9 cellular contexts compared by ENCODE assay signal in genomic region chr17:82095777-82096708, GRCh38. TPM values are rescaled to one million over a fixed set of nuclear protein-coding genes. Genes with fewer than 3 reads are reported as not detected.
A peak's percentile ranks its signal among the peaks of the same experiment; 100 is the strongest.
DNase-seq lines count a peak whose midpoint lies in the region; ATAC-seq and TF ChIP-seq lines count a peak whose summit lies in the region.
"Had no signal": no experiment of that assay in that cellular context is flagged by ENCODE, and none has a peak within 500 bp of the region (broad histone marks: within the 10 kb centered on the region; RNA-seq: fewer than 3 reads in every experiment).

No MANE protein-coding gene starts in this region.

- no peaks in the 10 kb centered on the region for H3K9me3 ChIP-seq in gastroesophageal sphincter

- no peaks in the 10 kb centered on the region for H3K27me3 ChIP-seq in gastroesophageal sphincter

- H3K4me3 ChIP-seq in GM12865 (ENCODE audit: low read depth, low read length) (peak overlapping the region; percentile 94), gastroesophageal sphincter (peak overlapping the region in 1 of 2 donors; percentile 95)

- peaks cover 0 to 52% of the 10 kb centered on the region in 2 donors for H3K36me3 ChIP-seq in gastroesophageal sphincter

- no peak overlapping the region for H3K27ac Mint-ChIP-seq in progenitor cell of endocrine pancreas

- 93% methylated on average over 2 of the region's 35 CpGs; no CpG with 5 or more reads in 1 of the 2 donors for WGBS in gastroesophageal sphincter (ENCODE audit: low coverage in 1 of 2), 2 donors

- POLR2A ChIA-PET in RWPE1 (lab: Yijun Ruan, JAX; ENCODE audit: low non-redundant PET) = no interaction called here

- no peak for TF ChIP-seq CTCF in GM12865 (IDR thresholded peaks at IDR 0.05; ENCODE audit: insufficient read depth, low read depth, low read length, missing control alignments)
- TF ChIP-seq CTCF in RWPE1 (conservative IDR thresholded peaks at IDR 0.05; ENCODE audit: low read depth) = no peak
- no peak for TF ChIP-seq CTCF in progenitor cell of endocrine pancreas (IDR thresholded peaks at IDR 0.05; ENCODE audit: unreplicated experiment)
- TF ChIP-seq CTCF in gastroesophageal sphincter (IDR thresholded peaks at IDR 0.05) = no peak

- peaks cover 0 to 46% (median 21%) of the 10 kb centered on the region in 3 donors for H3K4me1 ChIP-seq in gastroesophageal sphincter

- TF ChIP-seq EP300 in gastroesophageal sphincter (IDR thresholded peaks at IDR 0.05) = no peak

- H3K27ac ChIP-seq in RWPE1 (peak overlapping the region; percentile 96), gastroesophageal sphincter (no peak overlapping the region)

- TF ChIP-seq POLR2A in erythroblast (IDR thresholded peaks at IDR 0.05; ENCODE audit: low read length) (peak; percentile 25), gastroesophageal sphincter (IDR thresholded peaks at IDR 0.05) (no peak)

- no peaks in the 10 kb centered on the region for H3K27me3 Mint-ChIP-seq in progenitor cell of endocrine pancreas

- H3K36me3 Mint-ChIP-seq in progenitor cell of endocrine pancreas (ENCODE audit: insufficient read depth) = peaks cover 2% of the 10 kb centered on the region

- peak overlapping the region; percentile 72 for H3K4me3 Mint-ChIP-seq in progenitor cell of endocrine pancreas (ENCODE audit: low read depth)

- DNase-seq in GM12865 (ENCODE audit: low read depth) (peak; percentile 10), RWPE1 (ENCODE audit: low spot score) (peak; percentile 64), erythroblast (lab: John Stamatoyannopoulos, UW) (no peak), progenitor cell of endocrine pancreas (ENCODE audit: low spot score, unreplicated experiment) (no peak), T-helper 9 cell (no peak), NOMO-1 treated with DMSO at 0.1 percent for 48 hours (lab: John Stamatoyannopoulos, UW; ENCODE audit: unreplicated experiment) (no peak)
- DNase-seq: T1000 had no signal

- no peaks in the 10 kb centered on the region for H3K9me3 Mint-ChIP-seq in progenitor cell of endocrine pancreas (ENCODE audit: low read depth)

- CTCF ChIA-PET in RWPE1 (lab: Yijun Ruan, JAX) = interaction anchor here (0.6 to 0.7 kb wide), 7 partner anchors 11 to 107 kb away, joined by 3 to 6 read pairs (median 4); no protein-coding TSS in a partner anchor

- H3K4me1 Mint-ChIP-seq in progenitor cell of endocrine pancreas (ENCODE audit: low read depth) = peaks cover 5% of the 10 kb centered on the region

- ATAC-seq in gastroesophageal sphincter = no peak
- ATAC-seq in GM21381 (IDR thresholded peaks at IDR 0.05; ENCODE audit: unreplicated experiment) = no peak

RNA-seq across cellular contexts. Expression of gene FASN, which starts 2.0 kb away (rescaled TPM):
- total RNA-seq in progenitor cell of endocrine pancreas (303 and 308 TPM in 2 replicates), gastroesophageal sphincter (10 to 100 TPM; 22.6 to 52.8 (median 48.3) TPM)

RNA-seq across cellular contexts. Expression of gene DUS1L, which starts 30.4 kb away (rescaled TPM):
- 85.2 and 93.8 TPM in 2 replicates for total RNA-seq in progenitor cell of endocrine pancreas
- total RNA-seq in gastroesophageal sphincter = 10 to 100 TPM; 35.8 to 62.8 (median 52.9) TPM

RNA-seq across cellular contexts. Expression of gene GPS1, which starts 44.3 kb away (rescaled TPM):
- total RNA-seq in progenitor cell of endocrine pancreas = 134 and 137 TPM in 2 replicates
- 100 to 1,000 TPM in 1 of 4 donors, 10 to 100 TPM in 3; 69.3 to 103 (median 77.2) TPM for total RNA-seq in gastroesophageal sphincter

RNA-seq across cellular contexts. Expression of gene RFNG, which starts 44.4 kb away (rescaled TPM):
- total RNA-seq in progenitor cell of endocrine pancreas (60.1 and 65.5 TPM in 2 replicates), gastroesophageal sphincter (10 to 100 TPM; 28.8 to 48.2 (median 34.3) TPM)

RNA-seq across cellular contexts. Expression of gene DCXR, which starts 58.5 kb away (rescaled TPM):
- total RNA-seq in progenitor cell of endocrine pancreas = 72.2 and 77.6 TPM in 2 replicates
- total RNA-seq in gastroesophageal sphincter = 100 to 1,000 TPM in 2 of 4 donors, 10 to 100 TPM in 2; 70.7 to 140 (median 108) TPM

Comparison
In these comparisons a context has a peak if more than half of its experiments do, and no peak if none do; other contexts are left out.
1. DNase-seq: peak in GM12865 (single experiment) and RWPE1 (single experiment); none in erythroblast (0 of 2), progenitor cell of endocrine pancreas (single experiment), T-helper 9 cell (single experiment) and NOMO-1 treated with DMSO at 0.1 percent for 48 hours (single experiment).